Comparison of ENCODE assay signal across 8 cellular contexts in genomic region chr3:105367406-105368213, GRCh38. TPM values are rescaled to one million over a fixed set of nuclear protein-coding genes. Genes with fewer than 3 reads are reported as not detected.
DNase-seq lines count a peak whose midpoint lies in the region; ATAC-seq and TF ChIP-seq lines count a peak whose summit lies in the region.

No MANE protein-coding gene starts in this region.

- TF ChIP-seq POLR2A in thyroid gland (IDR thresholded peaks at IDR 0.05): peak in 1 of 2 donors; percentile 36

- H3K27me3 ChIP-seq in HL-60 (ENCODE audit: insufficient read depth, poor library complexity, severe bottlenecking) (no peaks in the 10 kb centered on the region), SJCRH30 (no peaks in the 10 kb centered on the region; the same call in 1 of the 2 replicates), thyroid gland (no peaks in the 10 kb centered on the region)

- H3K4me3 ChIP-seq in HL-60 (replicated peaks; ENCODE audit: insufficient read depth, low read length) (peak overlapping the region; percentile 77), SJCRH30 (peak overlapping the region; percentile 40), thyroid gland (replicated peaks in 1 of 3) (peak overlapping the region; percentile 41 to 81 (median 56))

- no peaks in the 10 kb centered on the region for H3K9me3 ChIP-seq in SJCRH30 (replicated peaks)
- H3K9me3 ChIP-seq in thyroid gland: no peaks in the 10 kb centered on the region

- peak; percentile 22 for ATAC-seq in GM19452 (IDR thresholded peaks at IDR 0.05; ENCODE audit: unreplicated experiment)

- intact Hi-C loops in thyroid gland (cut with DNase I): loop anchor here (10.0 kb wide), 1 partner anchor 147 kb away; no protein-coding TSS in a partner anchor

- TF ChIP-seq CTCF in HL-60 (IDR thresholded peaks at IDR 0.05; ENCODE audit: insufficient read depth, low read length) (no peak), thyroid gland (IDR thresholded peaks at IDR 0.05) (peak in 2 of 6 experiments; percentile 11 to 12)

- H3K27ac ChIP-seq in HL-60 (replicated peaks) (peak overlapping the region; percentile 96), SJCRH30 (no peak overlapping the region), thyroid gland (peak overlapping the region; percentile 90 to 95 (median 92))

- DNase-seq in COLO668 (lab: John Stamatoyannopoulos, UW; ENCODE audit: unreplicated experiment): peak; percentile 66
- peak; percentile 85 to 97 for DNase-seq in HL-60 (ENCODE audit: low read depth in 1 of 2, low spot score in 1 of 2)
- DNase-seq in SJCRH30: peak in 1 of 2 experiments; percentile 5
- DNase-seq in activated naive CD4-positive, alpha-beta T cell treated with Interleukin-2 at 50 U/mL for 16 hours: peak; percentile 80
- peak; percentile 87 for DNase-seq in globus pallidus (ENCODE audit: low spot score)
- peak; percentile 44 for DNase-seq in non-pigmented ciliary epithelial cell (ENCODE audit: low read depth)
- peak; percentile 68 to 71 for DNase-seq in thyroid gland

- 0% methylated on average over 15 to 35 of the region's 37 CpGs for WGBS in thyroid gland, 2 donors

- no peaks in the 10 kb centered on the region for H3K36me3 ChIP-seq in SJCRH30
- H3K36me3 ChIP-seq in thyroid gland: no peaks in the 10 kb centered on the region

- H3K4me1 ChIP-seq in SJCRH30 (no peaks in the 10 kb centered on the region), thyroid gland (peaks cover 0 to 5% of the 10 kb centered on the region in 2 donors)

RNA-seq across cellular contexts. Expression of gene ALCAM, which starts 0.9 kb away (rescaled TPM):
- total RNA-seq in SJCRH30 (2014; rRNA removed; shearing (Covaris generic)): 0.46 and 0.85 TPM in 2 replicates
- total RNA-seq in thyroid gland: 100 to 1,000 TPM in 2 of 4 donors, 10 to 100 TPM in 2; 86.5 to 129 (median 108) TPM

Comparison
In these comparisons a context has a peak if more than half of its experiments do, and no peak if none do; other contexts are left out.
1. RNA of gene ALCAM, which starts 0.9 kb away (total RNA-seq): 86.5 to 129 TPM in thyroid gland; 0.46 to 0.85 TPM in SJCRH30; every median in the first group is over 10 times any median in the second.
2. Peak in every context shown above with its lines, with median percentiles within 50 percentile points of each other: H3K4me3 ChIP-seq.